Comparison of ENCODE assay signal across 22 cellular contexts in genomic region chr16:7650446-7650845, GRCh38.
"Had no signal": no experiment of that assay in that cellular context is flagged by ENCODE, and none has a peak within 500 bp of the region (broad histone marks: within the 10 kb centered on the region; RNA-seq: fewer than 3 reads in every experiment).

No MANE protein-coding gene starts in this region.

- H3K4me1 ChIP-seq: lower lobe of right lung, prostate gland, right atrium auricular region, sigmoid colon, spleen, testis, tibial artery had no signal

- H3K36me3 Mint-ChIP-seq: natural killer cell; stimulated activated memory B cell treated with anti-CD40 and anti-IgM and Interleukin-4, amounts not matched to agents 10 μg/mL and 1 μg/mL and 100 μg/mL, for 72 hours; type B pancreatic cell had no signal

- H3K9me3 ChIP-seq: lower lobe of right lung, prostate gland, right atrium auricular region, sigmoid colon, testis, tibial artery had no signal

- H3K9me3 Mint-ChIP-seq: type B pancreatic cell had no signal

- H3K27me3 ChIP-seq: right atrium auricular region, sigmoid colon, spleen, testis, tibial artery had no signal

- ATAC-seq: effector memory CD8-positive, alpha-beta T cell; left ventricle myocardium superior; lower lobe of right lung; natural killer cell; stimulated activated memory B cell treated with anti-CD40 and anti-IgM and Interleukin-4, amounts not matched to agents 10 μg/mL and 1 μg/mL and 100 μg/mL, for 72 hours; stimulated activated naive CD8-positive, alpha-beta T cell treated with anti-CD3 and anti-CD28 coated beads, Interleukin-15, Interleukin-2, amounts not matched to agents 100 U/mL and 50 U/mL, for 24 hours had no signal

- H3K27ac Mint-ChIP-seq: effector memory CD8-positive, alpha-beta T cell; natural killer cell; stimulated activated memory B cell treated with anti-CD40 and anti-IgM and Interleukin-4, amounts not matched to agents 10 μg/mL and 1 μg/mL and 100 μg/mL, for 72 hours; type B pancreatic cell had no signal

- H3K4me3 Mint-ChIP-seq: effector memory CD8-positive, alpha-beta T cell; natural killer cell; stimulated activated memory B cell treated with anti-CD40 and anti-IgM and Interleukin-4, amounts not matched to agents 10 μg/mL and 1 μg/mL and 100 μg/mL, for 72 hours; type B pancreatic cell had no signal

- FAIRE-seq: endometrium, frontal cortex, keratinocyte had no signal

- H3K27me3 Mint-ChIP-seq: effector memory CD8-positive, alpha-beta T cell; stimulated activated memory B cell treated with anti-CD40 and anti-IgM and Interleukin-4, amounts not matched to agents 10 μg/mL and 1 μg/mL and 100 μg/mL, for 72 hours had no signal

- H3K27ac ChIP-seq: lower lobe of right lung, prostate gland, right atrium auricular region, sigmoid colon, skin epidermis, spleen, testis, tibial artery had no signal

- H3K4me1 Mint-ChIP-seq: natural killer cell; stimulated activated memory B cell treated with anti-CD40 and anti-IgM and Interleukin-4, amounts not matched to agents 10 μg/mL and 1 μg/mL and 100 μg/mL, for 72 hours had no signal

- DNase-seq: cortex of kidney; effector memory CD8-positive, alpha-beta T cell; erythroblast; left ventricle myocardium superior; lower lobe of right lung; natural killer cell; nucleus accumbens; sigmoid colon; spleen; stimulated activated CD4-positive, alpha-beta T cell treated with anti-CD3 and anti-CD28 coated beads, Interleukin-4, amount 100 ng/mL, for 4 hours; stimulated activated naive CD8-positive, alpha-beta T cell treated with anti-CD3 and anti-CD28 coated beads, Interleukin-15, Interleukin-2, amounts not matched to agents 100 U/mL and 50 U/mL, for 24 hours; substantia nigra; testis; tibial artery had no signal
